ENCODE assay signal across 8 cellular contexts in genomic region chrX:38804481-38805293, GRCh38. TPM values are rescaled to one million over a fixed set of nuclear protein-coding genes. Genes with fewer than 3 reads are reported as not detected.
A peak's percentile ranks its signal among the peaks of the same experiment; 100 is the strongest.
DNase-seq lines count a peak whose midpoint lies in the region; ATAC-seq and TF ChIP-seq lines count a peak whose summit lies in the region.

No MANE protein-coding gene starts in this region.

- H3K27ac ChIP-seq in effector memory CD4-positive, alpha-beta T cell (ENCODE audit: insufficient read depth, low read length, poor library complexity, severe bottlenecking), result peak overlapping the region; percentile 84
- peak overlapping the region; percentile 84 to 90 for H3K27ac ChIP-seq in testis

- H3K36me3 ChIP-seq in effector memory CD4-positive, alpha-beta T cell (ENCODE audit: control insufficient read depth, insufficient read depth, low read length), result no peaks in the 10 kb centered on the region
- H3K36me3 ChIP-seq in mucosa of descending colon (ENCODE audit: low read depth) (no peaks in the 10 kb centered on the region), testis (ENCODE audit: low read depth, missing control alignments) (no peaks in the 10 kb centered on the region)

- H3K27me3 ChIP-seq in effector memory CD4-positive, alpha-beta T cell (replicated peaks; ENCODE audit: control insufficient read depth, insufficient read depth, low read length, poor library complexity, severe bottlenecking), result no peaks in the 10 kb centered on the region
- H3K27me3 ChIP-seq in testis, result no peaks in the 10 kb centered on the region

- ATAC-seq in GM18867 (IDR thresholded peaks at IDR 0.05; ENCODE audit: unreplicated experiment) (peak; percentile 14), mucosa of descending colon (peak; percentile 9), GM18870 (IDR thresholded peaks at IDR 0.05; ENCODE audit: unreplicated experiment) (no peak)

- DNase-seq in HK-2 (ENCODE audit: unreplicated experiment) (peak; percentile 49), mucosa of descending colon (peak; percentile 25 to 67 (median 63)), testis (no peak), 8988T (no peak)
- DNase-seq in activated CD4-positive, CD25-positive, alpha-beta regulatory T cell treated with anti-CD3 and anti-CD28 coated beads, Interleukin-2, amount 50 U/mL, for 72 hours, result peak; percentile 43
- no peak for DNase-seq in effector memory CD4-positive, alpha-beta T cell

- intact Hi-C loops in mucosa of descending colon (cut with DNase I, micrococcal nuclease) (no loop called here), testis (cut with DNase I; ENCODE audit: low total_unique reads) (no loop called here)

- no peak for TF ChIP-seq POLR2A in testis (IDR thresholded peaks at IDR 0.05)

- no peak for TF ChIP-seq CTCF in mucosa of descending colon (IDR thresholded peaks at IDR 0.05)
- no peak for TF ChIP-seq CTCF in testis (IDR thresholded peaks at IDR 0.05)

- no peaks in the 10 kb centered on the region for H3K9me3 ChIP-seq in effector memory CD4-positive, alpha-beta T cell (ENCODE audit: control insufficient read depth, low read length)
- no peaks in the 10 kb centered on the region for H3K9me3 ChIP-seq in mucosa of descending colon
- no peaks in the 10 kb centered on the region for H3K9me3 ChIP-seq in testis

- H3K4me1 ChIP-seq in effector memory CD4-positive, alpha-beta T cell (ENCODE audit: control insufficient read depth, insufficient read depth, low read length, poor library complexity, severe bottlenecking), result peaks cover 10% of the 10 kb centered on the region
- peaks cover 3% of the 10 kb centered on the region for H3K4me1 ChIP-seq in mucosa of descending colon (ENCODE audit: low read depth)
- H3K4me1 ChIP-seq in testis, result no peaks in the 10 kb centered on the region

- WGBS in testis, 2 donors, result 0% methylated on average over 1 to 9 of the region's 75 CpGs

- H3K4me3 ChIP-seq in effector memory CD4-positive, alpha-beta T cell (ENCODE audit: insufficient read depth, low read depth, low read length, poor library complexity, severe bottlenecking), result peak overlapping the region; percentile 70
- H3K4me3 ChIP-seq in mucosa of descending colon, result peak overlapping the region; percentile 54
- H3K4me3 ChIP-seq in testis, result peak overlapping the region; percentile 61 to 80

RNA-seq across cellular contexts. Expression of gene MID1IP1, which starts 3.4 kb away (rescaled TPM):
- total RNA-seq in mucosa of descending colon, result 10 to 100 TPM; 22.2 to 59.7 (median 34.4) TPM
- 100 to 1,000 TPM; 102 to 155 TPM for total RNA-seq in testis
- 53.4 TPM for polyA plus RNA-seq in testis (ENCODE audit: insufficient read depth, low read depth, low replicate concordance)

Comparison
In these comparisons a context has a peak if more than half of its experiments do, and no peak if none do; other contexts are left out.
1. DNase-seq: peak in HK-2 (single experiment), activated CD4-positive, CD25-positive, alpha-beta regulatory T cell treated with anti-CD3 and anti-CD28 coated beads, Interleukin-2, amount 50 U/mL, for 72 hours (single experiment) and mucosa of descending colon (3 of 3); none in effector memory CD4-positive, alpha-beta T cell (0 of 3), testis (single experiment) and 8988T (single experiment).
2. Peak in every context shown above with its lines, with median percentiles within 50 percentile points of each other: H3K4me3 ChIP-seq.